In genomic region chr4:86939123-86939522, GRCh38 we compare ENCODE assay signal across 11 cellular contexts. TPM values are rescaled to one million over a fixed set of nuclear protein-coding genes. Genes with fewer than 3 reads are reported as not detected.
DNase-seq lines count a peak whose midpoint lies in the region; ATAC-seq lines count a peak whose summit lies in the region.
"Had no signal": no experiment of that assay in that cellular context is flagged by ENCODE, and none has a peak within 500 bp of the region (broad histone marks: within the 10 kb centered on the region; RNA-seq: fewer than 3 reads in every experiment).

No MANE protein-coding gene starts in this region.

- H3K9me3 Mint-ChIP-seq in stimulated activated naive CD8-positive, alpha-beta T cell treated with anti-CD3 and anti-CD28 coated beads, Interleukin-15, amount 100 ng/mL, for 72 hours = no peaks in the 10 kb centered on the region

- H3K4me1 Mint-ChIP-seq in T-helper 17 cell = peaks cover 48% of the 10 kb centered on the region
- H3K4me1 Mint-ChIP-seq in stimulated activated naive CD8-positive, alpha-beta T cell treated with anti-CD3 and anti-CD28 coated beads, Interleukin-15, amount 100 ng/mL, for 72 hours = peaks cover 46% of the 10 kb centered on the region

- peaks cover 6% of the 10 kb centered on the region for H3K36me3 Mint-ChIP-seq in T-helper 17 cell (ENCODE audit: low read depth)

- peak overlapping the region; percentile 99 for H3K27ac Mint-ChIP-seq in T-helper 17 cell
- H3K27ac Mint-ChIP-seq in stimulated activated naive CD8-positive, alpha-beta T cell treated with anti-CD3 and anti-CD28 coated beads, Interleukin-15, amount 100 ng/mL, for 72 hours = peak overlapping the region in 1 of 2 donors; percentile 89

- H3K27me3 Mint-ChIP-seq in T-helper 17 cell = no peaks in the 10 kb centered on the region
- no peaks in the 10 kb centered on the region for H3K27me3 Mint-ChIP-seq in stimulated activated naive CD8-positive, alpha-beta T cell treated with anti-CD3 and anti-CD28 coated beads, Interleukin-15, amount 100 ng/mL, for 72 hours

- ATAC-seq in T-helper 17 cell = no peak
- no peak for ATAC-seq in stimulated activated naive CD8-positive, alpha-beta T cell treated with anti-CD3 and anti-CD28 coated beads, Interleukin-15, amount 100 ng/mL, for 72 hours
- no peak for ATAC-seq in GM19023 (IDR thresholded peaks at IDR 0.05; ENCODE audit: unreplicated experiment)

- DNase-seq in NCI-H1436 (lab: John Stamatoyannopoulos, UW) = peak; percentile 11
- no peak for DNase-seq in NCI-H1436 treated with DMSO at 0.1 percent for 48 hours (lab: John Stamatoyannopoulos, UW)
- no peak for DNase-seq in T-helper 17 cell
- DNase-seq in foreskin melanocyte = peak; percentile 50
- DNase-seq in stimulated activated naive CD8-positive, alpha-beta T cell treated with anti-CD3 and anti-CD28 coated beads, Interleukin-15, amount 100 ng/mL, for 72 hours = no peak
- no peak for DNase-seq in SKM-1 treated with dmso at 0.1 percent for 144 hours (lab: John Stamatoyannopoulos, UW; ENCODE audit: unreplicated experiment)
- DNase-seq in LoVo (ENCODE audit: low spot score) = no peak
- DNase-seq: NCI-H69, ovary had no signal

- peak overlapping the region; percentile 71 for H3K4me3 Mint-ChIP-seq in T-helper 17 cell
- peak overlapping the region; percentile 52 to 56 for H3K4me3 Mint-ChIP-seq in stimulated activated naive CD8-positive, alpha-beta T cell treated with anti-CD3 and anti-CD28 coated beads, Interleukin-15, amount 100 ng/mL, for 72 hours

- H3K9me3 ChIP-seq in T-helper 17 cell (ENCODE audit: control insufficient read depth, low read length, poor library complexity, severe bottlenecking) = no peaks in the 10 kb centered on the region
- H3K9me3 ChIP-seq: ovary had no signal

RNA-seq across cellular contexts. Expression of gene AFF1, which starts 4.3 kb away (rescaled TPM):
- total RNA-seq in T-helper 17 cell = 100 to 1,000 TPM; 105 to 121 TPM

RNA-seq across cellular contexts. Expression of gene C4orf36, which starts 46.9 kb away (rescaled TPM):
- total RNA-seq in T-helper 17 cell = not detected
- total RNA-seq: A172 had no signal

Comparison
In these comparisons a context has a peak if more than half of its experiments do, and no peak if none do; other contexts are left out.
1. DNase-seq: peak in NCI-H1436 (single experiment) and foreskin melanocyte (single experiment); none in NCI-H1436 treated with DMSO at 0.1 percent for 48 hours (single experiment), T-helper 17 cell (0 of 3), stimulated activated naive CD8-positive, alpha-beta T cell treated with anti-CD3 and anti-CD28 coated beads, Interleukin-15, amount 100 ng/mL, for 72 hours (0 of 2), SKM-1 treated with dmso at 0.1 percent for 144 hours (single experiment) and LoVo (single experiment).